Comparison of ENCODE assay signal across 12 cellular contexts in the genomic region with DNA sequence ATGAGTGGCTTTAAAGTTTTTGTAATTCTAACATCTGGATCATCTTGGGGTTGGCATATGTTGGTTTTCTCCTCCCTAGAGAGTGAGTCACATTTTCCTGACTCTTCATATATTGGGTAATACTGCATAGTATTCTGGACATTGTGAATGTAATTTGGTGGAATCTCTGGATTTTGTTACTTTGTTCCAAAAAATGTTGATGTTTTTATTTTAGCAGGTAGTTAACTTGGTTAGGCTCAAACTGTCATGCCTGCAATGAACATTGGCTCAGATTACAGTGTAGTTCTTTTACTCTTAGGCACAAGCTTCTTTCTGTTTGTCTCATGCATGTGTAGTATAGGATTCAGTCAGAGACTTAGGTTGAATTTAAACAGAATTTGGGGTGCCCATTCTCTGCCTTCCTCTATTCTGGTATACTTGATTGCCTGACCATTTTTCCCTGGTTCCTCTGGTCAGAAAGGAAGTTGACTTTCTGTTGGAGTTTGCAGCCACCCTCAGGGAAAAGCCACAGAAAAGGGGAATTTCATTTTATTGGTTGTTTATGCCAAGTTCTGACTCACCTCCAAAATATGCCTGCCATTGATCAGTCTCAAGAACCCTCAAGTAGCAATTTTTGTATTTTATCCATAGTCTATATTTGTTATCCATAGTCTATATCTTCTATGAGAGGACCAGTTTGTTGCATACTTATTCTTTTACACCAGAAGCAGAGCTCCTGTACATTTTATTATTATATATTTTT.
A peak's percentile ranks its signal among the peaks of the same experiment; 100 is the strongest.
DNase-seq lines count a peak whose midpoint lies in the region; ATAC-seq, FAIRE-seq and TF ChIP-seq lines count a peak whose summit lies in the region.
"Had no signal": no experiment of that assay in that cellular context is flagged by ENCODE, and none has a peak within 500 bp of the region (broad histone marks: within the 10 kb centered on the region; RNA-seq: fewer than 3 reads in every experiment).

No MANE protein-coding gene starts in this region.

- no peak for TF ChIP-seq EP300 in HepG2 (IDR thresholded peaks at IDR 0.05; ENCODE audit: low read depth in 2 of 2, low read length in 2 of 2)
- no peak for TF ChIP-seq EP300 in HepG2 (CRISPR knock-in tag; IDR thresholded peaks at IDR 0.05; ENCODE audit: borderline replicate concordance)

- TF ChIP-seq RAD21 in liver (IDR thresholded peaks at IDR 0.05): no peak
- TF ChIP-seq RAD21 in HepG2 (CRISPR knock-in tag; IDR thresholded peaks at IDR 0.05): no peak

- H2AFZ ChIP-seq in HepG2 (ENCODE audit: low read length): no peak overlapping the region

- intact Hi-C loops in HepG2 (cut with micrococcal nuclease; ENCODE audit: unreplicated experiment) (no loop called here), Panc1 (cut with micrococcal nuclease; ENCODE audit: unreplicated experiment) (no loop called here)

- H3K27me3 ChIP-seq in liver (ENCODE audit: control insufficient read depth in 4 of 4, insufficient read depth in 4 of 4, low read length in 3 of 4): no peaks in the 10 kb centered on the region
- H3K27me3 ChIP-seq in HepG2 (ENCODE audit: control insufficient read depth in 1 of 2, insufficient read depth in 2 of 2, low read length in 2 of 2): no peaks in the 10 kb centered on the region
- no peaks in the 10 kb centered on the region for H3K27me3 ChIP-seq in Panc1 (ENCODE audit: control insufficient read depth, insufficient read depth, low read length)
- H3K27me3 ChIP-seq: sigmoid colon had no signal

- H3K4me2 ChIP-seq in HepG2 (ENCODE audit: low read depth, low read length): no peak overlapping the region

- BruUV-seq in HepG2 (replicated peaks; lab: Mats Ljungman, UMichigan): no TSS peak
- no TSS peak for BruUV-seq in Panc1 (replicated peaks; lab: Mats Ljungman, UMichigan)

- FAIRE-seq in HepG2 (lab: Jason Lieb, UNC): no peak
- FAIRE-seq: endometrium had no signal

- no peaks in the 10 kb centered on the region for H4K20me1 ChIP-seq in HepG2 (ENCODE audit: insufficient read depth, low read length)

- TF ChIP-seq CTCF in liver (IDR thresholded peaks at IDR 0.05; ENCODE audit: low read depth, low read length, missing input control) (no peak), HepG2 (CRISPR knock-in tag; IDR thresholded peaks at IDR 0.05) (no peak), Panc1 (IDR thresholded peaks at IDR 0.05) (no peak), fibroblast of mammary gland (conservative IDR thresholded peaks at IDR 0.05; ENCODE audit: control insufficient read depth, insufficient read depth, low read depth, low read length) (no peak)

- ATAC-seq in HepG2: no peak
- peak; percentile 38; the same call in 1 of the 2 replicates for ATAC-seq in Panc1
- ATAC-seq in HG03378 (IDR thresholded peaks at IDR 0.05; ENCODE audit: unreplicated experiment): no peak
- no peak for ATAC-seq in GM18505 (IDR thresholded peaks at IDR 0.05; ENCODE audit: unreplicated experiment)

- no peaks in the 10 kb centered on the region for H3K79me2 ChIP-seq in HepG2 (ENCODE audit: insufficient read depth, low read length)

- H3K4me3 ChIP-seq in liver (ENCODE audit: low read depth in 1 of 3, low read length in 3 of 3) (no peak overlapping the region), HepG2 (replicated peaks in 1 of 3; ENCODE audit: insufficient read depth in 1 of 3, low read depth in 2 of 3, low read length in 3 of 3) (no peak overlapping the region), Panc1 (ENCODE audit: low read depth in 2 of 2, low read length in 2 of 2) (no peak overlapping the region), fibroblast of mammary gland (ENCODE audit: control insufficient read depth, low read depth, low read length) (no peak overlapping the region)
- H3K4me3 ChIP-seq: sigmoid colon had no signal

- no peak for DNase-seq in HepG2 (ENCODE audit: low spot score)
- DNase-seq in Panc1 (ENCODE audit: low read depth, low spot score): peak; percentile 10
- DNase-seq in fibroblast of mammary gland (ENCODE audit: low read depth): peak; percentile 96
- no peak for DNase-seq in HT-29 (ENCODE audit: low spot score)
- no peak for DNase-seq in cerebellar nuclear complex (lab: John Stamatoyannopoulos, UW)
- DNase-seq: NCI-H526 treated with DMSO at 0.1 percent for 48 hours, sigmoid colon had no signal

- H3K27ac ChIP-seq in liver (ENCODE audit: low read depth in 1 of 2, low read length in 2 of 2) (no peak overlapping the region), HepG2 (ENCODE audit: extremely low read length, insufficient read depth, low read length) (no peak overlapping the region), Panc1 (ENCODE audit: low read length) (0 out of 2 replicates have a peak overlapping the region, but pooled peaks have one; percentile 36)
- H3K27ac ChIP-seq: C4-2B, sigmoid colon had no signal

- TF ChIP-seq POLR2A in HepG2 (IDR thresholded peaks at IDR 0.05; ENCODE audit: insufficient read depth in 1 of 2, low read depth in 2 of 2, low read length in 2 of 2): no peak
- no peak for TF ChIP-seq POLR2A in GM18505 (IDR thresholded peaks at IDR 0.05; ENCODE audit: borderline replicate concordance, extremely low read depth, insufficient read depth, insufficient read length)

- H3K36me3 ChIP-seq in liver (ENCODE audit: control insufficient read depth in 4 of 4, insufficient read depth in 3 of 4, low read depth in 1 of 4, low read length in 3 of 4): no peaks in the 10 kb centered on the region
- H3K36me3 ChIP-seq in HepG2 (replicated peaks in 1 of 2; ENCODE audit: control insufficient read depth in 1 of 2, insufficient read depth in 2 of 2, low read length in 2 of 2): peaks cover 0 to 3% of the 10 kb centered on the region in 2 experiments; a peak in 1 of 5 replicates
- H3K36me3 ChIP-seq in Panc1 (ENCODE audit: control insufficient read depth, insufficient read depth, low read length): no peaks in the 10 kb centered on the region

- H3K9ac ChIP-seq in liver (ENCODE audit: low read depth in 1 of 2, low read length in 2 of 2) (no peak overlapping the region), HepG2 (ENCODE audit: insufficient read depth, low read depth, low read length) (no peak overlapping the region)

- H3K4me1 ChIP-seq in liver (ENCODE audit: control insufficient read depth in 4 of 4, insufficient read depth in 4 of 4, low read length in 3 of 4) (peaks cover 0 to 3% (median 0%) of the 10 kb centered on the region in 4 donors), HepG2 (ENCODE audit: insufficient read depth, low read length) (no peaks in the 10 kb centered on the region), Panc1 (ENCODE audit: control insufficient read depth, insufficient read depth, low read length) (peaks cover 25% of the 10 kb centered on the region)

- POLR2A ChIA-PET in HepG2 (lab: Yijun Ruan, JAX): no interaction called here
- POLR2A ChIA-PET in Panc1 (lab: Charles Lee): no interaction called here

- in situ Hi-C loops in HepG2 (cut with HindIII; ENCODE audit: extremely low pct_ligation_motif_present, low pct_unique_long_range_greater_than_20kb): no loop called here
- in situ Hi-C loops in Panc1 (cut with HindIII; ENCODE audit: low pct_unique_long_range_greater_than_20kb, low sequenced_read_pairs): no loop called here

- CTCF ChIA-PET in HepG2 (lab: Yijun Ruan, JAX; ENCODE audit: low intra/inter-chr PET ratio, low total read pairs) (no interaction called here), Panc1 (lab: Charles Lee) (no interaction called here)

- H3K9me3 ChIP-seq in liver (ENCODE audit: control insufficient read depth in 4 of 4, low read length in 3 of 4) (no peaks in the 10 kb centered on the region), HepG2 (ENCODE audit: low read length) (no peaks in the 10 kb centered on the region), Panc1 (ENCODE audit: control insufficient read depth, insufficient read depth, low read depth, low read length) (no peaks in the 10 kb centered on the region)
- H3K9me3 ChIP-seq: sigmoid colon had no signal

TF ChIP-seq in liver, 16 proteins besides CTCF, POLR2A, EP300 and RAD21:
- TF ChIP-seq TAF1 (conservative IDR thresholded peaks at IDR 0.05) (no peak), JUND (IDR thresholded peaks at IDR 0.05) (peak; percentile 33 to 42)

TF ChIP-seq in HepG2, 621 proteins besides CTCF, POLR2A, EP300 and RAD21 (continues in another document):
- TF ChIP-seq MED8 (CRISPR knock-in tag; IDR thresholded peaks at IDR 0.05; ENCODE audit: insufficient replicate concordance): no peak
- TF ChIP-seq NAIF1 (CRISPR knock-in tag; IDR thresholded peaks at IDR 0.05; ENCODE audit: borderline replicate concordance): no peak
- no peak for TF ChIP-seq GABPB1 (CRISPR knock-in tag; IDR thresholded peaks at IDR 0.05)
- no peak for TF ChIP-seq BCLAF1 (IDR thresholded peaks at IDR 0.05)
- no peak for TF ChIP-seq ATAD3A (CRISPR knock-in tag; IDR thresholded peaks at IDR 0.05)
- no peak for TF ChIP-seq HMG20B (CRISPR knock-in tag; conservative IDR thresholded peaks at IDR 0.05)
- TF ChIP-seq HOXA9 (CRISPR knock-in tag; IDR thresholded peaks at IDR 0.05; ENCODE audit: borderline replicate concordance): no peak
- TF ChIP-seq KLF13 (CRISPR knock-in tag; IDR thresholded peaks at IDR 0.05): no peak
- no peak for TF ChIP-seq ZBTB8A (CRISPR knock-in tag; IDR thresholded peaks at IDR 0.05; ENCODE audit: borderline replicate concordance, low read depth)
- TF ChIP-seq SPEN (CRISPR knock-in tag; IDR thresholded peaks at IDR 0.05; ENCODE audit: low read depth): no peak
- TF ChIP-seq SP140L (CRISPR knock-in tag; IDR thresholded peaks at IDR 0.05; ENCODE audit: borderline replicate concordance): no peak
- no peak for TF ChIP-seq IRX3 (CRISPR knock-in tag; IDR thresholded peaks at IDR 0.05; ENCODE audit: borderline replicate concordance, low read depth)
- TF ChIP-seq ZNF143 (CRISPR knock-in tag; IDR thresholded peaks at IDR 0.05): no peak

Comparison
In these comparisons a context has a peak if more than half of its experiments do, and no peak if none do; other contexts are left out.
1. DNase-seq: peak in Panc1 (single experiment) and fibroblast of mammary gland (single experiment); none in HepG2 (single experiment), HT-29 (single experiment) and cerebellar nuclear complex (0 of 2).